8 cellular contexts compared by ENCODE assay signal in genomic region chr19:30784850-30785459, GRCh38.
DNase-seq lines count a peak whose midpoint lies in the region; ATAC-seq and TF ChIP-seq lines count a peak whose summit lies in the region.

No MANE protein-coding gene starts in this region.

- ATAC-seq in HG02588 (IDR thresholded peaks at IDR 0.05; ENCODE audit: unreplicated experiment) (no peak), HG03095 (IDR thresholded peaks at IDR 0.05; ENCODE audit: unreplicated experiment) (no peak)

- no peak overlapping the region for H3K27ac ChIP-seq in 22Rv1

- no peak overlapping the region for H3K4me3 ChIP-seq in retinal pigment epithelial cell (ENCODE audit: low read length)

- TF ChIP-seq CTCF in 22Rv1 (IDR thresholded peaks at IDR 0.05) (peak; percentile 84), GM13976 (IDR thresholded peaks at IDR 0.05; ENCODE audit: borderline replicate concordance, control extremely low read depth, extremely low read depth, insufficient read depth, missing control alignments) (peak; percentile 44), retinal pigment epithelial cell (conservative IDR thresholded peaks at IDR 0.05; ENCODE audit: low read depth, low read length) (peak; percentile 39)

- DNase-seq in GM13976 (ENCODE audit: low spot score) (peak; percentile 38), OCI-M1 (lab: John Stamatoyannopoulos, UW) (peak; percentile 76), glomerular endothelial cell (ENCODE audit: extremely low read depth, low read depth, low spot score) (peak; percentile 1), retinal pigment epithelial cell (ENCODE audit: low read depth) (no peak)
- peak; percentile 72 to 73 for DNase-seq in activated T-cell treated with anti-CD3 and anti-CD28 coated beads, Interleukin-2, amount 50 U/mL, for 48 hours

- in situ Hi-C loops in GM13976 (cut with MboI; ENCODE audit: low sequenced_read_pairs, unreplicated experiment), result no loop called here
